In genomic region chr13:66443926-66444325, GRCh38 we compare ENCODE assay signal across 16 cellular contexts.
DNase-seq lines count a peak whose midpoint lies in the region; TF ChIP-seq lines count a peak whose summit lies in the region.
"Had no signal": no experiment of that assay in that cellular context is flagged by ENCODE, and none has a peak within 500 bp of the region (broad histone marks: within the 10 kb centered on the region; RNA-seq: fewer than 3 reads in every experiment).

No MANE protein-coding gene starts in this region.

- H3K27me3 ChIP-seq in hepatocyte = no peaks in the 10 kb centered on the region

- H3K4me3 ChIP-seq in hepatocyte = no peak overlapping the region
- H3K4me3 ChIP-seq: A549, HAP-1 had no signal

- WGBS in hepatocyte (ENCODE audit: low lambda C conversion rate, missing lambda C conversion rate) = 28% methylated on average over 1 of the region's 1 CpG

- TF ChIP-seq CTCF in mesothelial cell of epicardium (IDR thresholded peaks at IDR 0.05; ENCODE audit: unreplicated experiment) (no peak), hepatocyte (IDR thresholded peaks at IDR 0.05; ENCODE audit: poor library complexity) (no peak)

- no peaks in the 10 kb centered on the region for H4K20me1 ChIP-seq in hepatocyte (ENCODE audit: insufficient read depth, poor library complexity, severe bottlenecking)

- no peaks in the 10 kb centered on the region for H3K9me3 Mint-ChIP-seq in mesothelial cell of epicardium
- H3K9me3 Mint-ChIP-seq: CD4-positive, alpha-beta T cell had no signal

- no peaks in the 10 kb centered on the region for H3K9me2 ChIP-seq in hepatocyte (replicated peaks; ENCODE audit: insufficient read depth)

- DNase-seq in NCI-H524 (lab: John Stamatoyannopoulos, UW) (peak; percentile 0 to 60), NCI-H524 treated with DMSO at 0.1 percent for 48 hours (lab: John Stamatoyannopoulos, UW) (no peak), NCI-H82 treated with DMSO at 0.1 percent for 48 hours (lab: John Stamatoyannopoulos, UW; ENCODE audit: unreplicated experiment) (peak; percentile 98), foreskin melanocyte (peak; percentile 12), mesothelial cell of epicardium (ENCODE audit: low spot score in 2 of 2, unreplicated experiment in 2 of 2) (no peak), hepatocyte (ENCODE audit: low spot score) (no peak)
- no peak for DNase-seq in activated CD4-positive, alpha-beta T cell treated with anti-CD3 and anti-CD28 coated beads, Interleukin-2, amount 50 U/mL, for 1 hour
- DNase-seq: AML-193; Caco-2; CD4-positive, alpha-beta T cell; DMS79 treated with DMSO at 0.1 percent for 48 hours; GF-D8 had no signal

- H3K36me3 ChIP-seq in hepatocyte (replicated peaks; ENCODE audit: insufficient read depth, low read depth) = no peaks in the 10 kb centered on the region
- H3K36me3 ChIP-seq: HAP-1 had no signal

- H3K4me2 ChIP-seq in hepatocyte = no peak overlapping the region
- H3K4me2 ChIP-seq: A549 had no signal

- H3K9me3 ChIP-seq in hepatocyte (ENCODE audit: low read depth) = no peaks in the 10 kb centered on the region
- H3K9me3 ChIP-seq: A549, Caco-2, HAP-1 had no signal

- H3K36me3 Mint-ChIP-seq in mesothelial cell of epicardium = no peaks in the 10 kb centered on the region

- H3K4me1 Mint-ChIP-seq in mesothelial cell of epicardium = peaks cover 2% of the 10 kb centered on the region

- H3K4me1 ChIP-seq in hepatocyte (ENCODE audit: insufficient read depth) = no peaks in the 10 kb centered on the region
- H3K4me1 ChIP-seq: Caco-2, HAP-1 had no signal

- no peak overlapping the region for H3K4me3 Mint-ChIP-seq in mesothelial cell of epicardium
- H3K4me3 Mint-ChIP-seq: CD4-positive, alpha-beta T cell had no signal

- H2AFZ ChIP-seq in hepatocyte = no peak overlapping the region

- no peak overlapping the region for H3K27ac Mint-ChIP-seq in mesothelial cell of epicardium
- H3K27ac Mint-ChIP-seq: CD4-positive, alpha-beta T cell had no signal

- H3K79me2 ChIP-seq in hepatocyte = no peaks in the 10 kb centered on the region

- no peaks in the 10 kb centered on the region for H3K27me3 Mint-ChIP-seq in mesothelial cell of epicardium (ENCODE audit: low read depth)
- H3K27me3 Mint-ChIP-seq: CD4-positive, alpha-beta T cell had no signal

- no peak overlapping the region for H3K27ac ChIP-seq in hepatocyte
- H3K27ac ChIP-seq: 22Rv1, A549, C4-2B had no signal

Comparison
In these comparisons a context has a peak if more than half of its experiments do, and no peak if none do; other contexts are left out.
1. DNase-seq: peak in NCI-H524 (2 of 2), NCI-H82 treated with DMSO at 0.1 percent for 48 hours (single experiment) and foreskin melanocyte (single experiment); none in NCI-H524 treated with DMSO at 0.1 percent for 48 hours (single experiment), mesothelial cell of epicardium (0 of 2), activated CD4-positive, alpha-beta T cell treated with anti-CD3 and anti-CD28 coated beads, Interleukin-2, amount 50 U/mL, for 1 hour (single experiment) and hepatocyte (single experiment).